In the genomic region with DNA sequence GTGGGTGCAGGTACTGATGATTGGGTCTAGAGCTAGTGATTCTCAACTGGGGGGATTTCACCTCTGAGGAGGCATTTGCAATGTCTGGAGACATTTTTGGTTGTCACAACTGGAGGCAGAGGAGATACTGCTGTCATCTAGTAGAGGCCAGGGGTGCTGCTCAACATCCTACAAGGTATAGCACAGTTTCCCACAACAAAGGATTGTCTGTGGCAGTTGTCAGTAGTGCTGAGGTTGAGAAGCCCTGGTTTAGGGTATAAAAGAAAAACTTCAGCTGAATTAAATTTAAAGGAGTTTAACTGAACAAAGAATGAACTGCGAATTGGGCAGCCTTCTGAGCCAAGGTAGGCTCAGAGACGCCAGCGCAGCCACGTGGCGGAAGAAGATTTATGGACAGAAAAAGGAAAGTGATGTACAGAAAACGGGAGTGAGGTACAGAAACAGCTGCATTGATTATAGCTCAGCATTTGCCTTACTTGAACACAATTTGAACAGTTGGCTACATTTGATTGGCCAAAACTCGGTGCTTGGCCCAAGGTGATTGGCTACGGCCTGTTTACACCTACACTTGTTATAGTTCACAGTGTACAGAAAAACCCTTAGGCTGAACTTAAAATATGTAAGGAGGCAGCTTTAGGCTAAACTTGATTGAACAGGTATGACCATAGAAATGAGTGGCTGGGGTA, we compare ENCODE assay signal across 13 cellular contexts.
DNase-seq lines count a peak whose midpoint lies in the region; ATAC-seq and TF ChIP-seq lines count a peak whose summit lies in the region.
"Had no signal": no experiment of that assay in that cellular context is flagged by ENCODE, and none has a peak within 500 bp of the region (broad histone marks: within the 10 kb centered on the region; RNA-seq: fewer than 3 reads in every experiment).

No MANE protein-coding gene starts in this region.

- no peaks in the 10 kb centered on the region for H3K9me3 Mint-ChIP-seq in T-helper 2 cell treated with Interferon-gamma antibody and Interleukin-4, amounts not matched to agents 5 μg/mL and 100 μg/mL, for 36 hours
- H3K9me3 Mint-ChIP-seq in central memory CD8-positive, alpha-beta T cell, result no peaks in the 10 kb centered on the region

- H3K4me1 Mint-ChIP-seq in T-helper 2 cell treated with Interferon-gamma antibody and Interleukin-4, amounts not matched to agents 5 μg/mL and 100 μg/mL, for 36 hours (ENCODE audit: low read depth), result peaks cover 20% of the 10 kb centered on the region
- peaks cover 20% of the 10 kb centered on the region for H3K4me1 Mint-ChIP-seq in central memory CD8-positive, alpha-beta T cell

- peak; percentile 38 for DNase-seq in stimulated activated CD4-positive, alpha-beta T cell treated with anti-CD3 and anti-CD28 coated beads, Interleukin-1b, Interleukin-23, amount 100 ng/mL, for 48 hours
- no peak for DNase-seq in stimulated activated CD4-positive, alpha-beta T cell treated with anti-CD3 and anti-CD28 coated beads, Interleukin-2, amount 100 ng/mL, for 24 hours
- no peak for DNase-seq in T-helper 2 cell treated with Interferon-gamma antibody and Interleukin-4, amounts not matched to agents 5 μg/mL and 100 μg/mL, for 36 hours (ENCODE audit: low spot score)
- no peak for DNase-seq in central memory CD8-positive, alpha-beta T cell (ENCODE audit: low spot score in 2 of 2)
- no peak for DNase-seq in coronary artery (ENCODE audit: low spot score)
- DNase-seq: left ventricle myocardium superior, NCI-H187 treated with DMSO at 0.1 percent for 48 hours, NCI-H226, right cardiac atrium had no signal

- H3K4me3 Mint-ChIP-seq in T-helper 2 cell treated with Interferon-gamma antibody and Interleukin-4, amounts not matched to agents 5 μg/mL and 100 μg/mL, for 36 hours, result peak overlapping the region; percentile 30
- no peak overlapping the region for H3K4me3 Mint-ChIP-seq in central memory CD8-positive, alpha-beta T cell

- no peak for ATAC-seq in central memory CD8-positive, alpha-beta T cell (replicated peaks; ENCODE audit: extremely low read depth, poor library complexity, severe bottlenecking)
- ATAC-seq in HG03378 (IDR thresholded peaks at IDR 0.05; ENCODE audit: unreplicated experiment), result no peak
- ATAC-seq in GM21717 (IDR thresholded peaks at IDR 0.05; ENCODE audit: unreplicated experiment), result no peak
- ATAC-seq: right cardiac atrium had no signal

- no peaks in the 10 kb centered on the region for H3K27me3 Mint-ChIP-seq in T-helper 2 cell treated with Interferon-gamma antibody and Interleukin-4, amounts not matched to agents 5 μg/mL and 100 μg/mL, for 36 hours (ENCODE audit: low read depth)
- H3K27me3 Mint-ChIP-seq in central memory CD8-positive, alpha-beta T cell, result no peaks in the 10 kb centered on the region

- peak overlapping the region; percentile 46 for H3K27ac Mint-ChIP-seq in T-helper 2 cell treated with Interferon-gamma antibody and Interleukin-4, amounts not matched to agents 5 μg/mL and 100 μg/mL, for 36 hours
- peak overlapping the region; percentile 22 for H3K27ac Mint-ChIP-seq in central memory CD8-positive, alpha-beta T cell (ENCODE audit: low read depth)

- no peak overlapping the region for H3K27ac ChIP-seq in coronary artery
- H3K27ac ChIP-seq: SK-N-MC had no signal

- no peak overlapping the region for H3K4me3 ChIP-seq in coronary artery
- H3K4me3 ChIP-seq: HAP-1, SK-N-MC had no signal

- TF ChIP-seq CTCF in coronary artery (IDR thresholded peaks at IDR 0.05), result no peak

- H3K36me3 Mint-ChIP-seq in T-helper 2 cell treated with Interferon-gamma antibody and Interleukin-4, amounts not matched to agents 5 μg/mL and 100 μg/mL, for 36 hours (ENCODE audit: low read depth), result peaks cover 4% of the 10 kb centered on the region
- H3K36me3 Mint-ChIP-seq in central memory CD8-positive, alpha-beta T cell (ENCODE audit: insufficient read depth), result no peaks in the 10 kb centered on the region
